Comparison of ENCODE assay signal across 24 cellular contexts in the genomic region with DNA sequence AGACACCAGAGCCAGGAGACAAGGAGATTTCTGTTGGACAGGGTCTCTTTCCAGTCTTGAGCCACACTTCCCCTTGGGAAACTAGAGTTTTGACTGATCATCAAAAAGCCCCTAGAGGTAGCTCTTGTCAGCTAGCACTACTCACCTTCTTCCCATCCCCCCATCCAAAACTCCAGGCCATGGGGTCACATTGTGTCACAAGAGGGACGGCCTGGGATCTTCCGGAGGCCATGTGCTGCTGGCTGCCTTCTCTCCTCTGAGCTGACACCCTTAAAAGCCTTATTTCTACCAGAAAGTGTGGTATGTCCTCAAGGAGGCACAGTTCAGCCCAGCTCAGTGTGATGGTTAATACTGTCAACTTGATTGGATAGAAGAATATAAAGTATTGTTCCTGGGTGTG.
"Had no signal": no experiment of that assay in that cellular context is flagged by ENCODE, and none has a peak within 500 bp of the region (broad histone marks: within the 10 kb centered on the region; RNA-seq: fewer than 3 reads in every experiment).

No MANE protein-coding gene starts in this region.

- DNase-seq: hypothalamus; islet precursor cell; left ventricle myocardium inferior; naive B cell; natural killer cell; nephron progenitor cell; occipital lobe; ovary; right lobe of liver; stimulated activated CD4-positive, alpha-beta T cell treated with anti-CD3 and anti-CD28 coated beads, Interleukin-1b, Interleukin-23, amount 100 ng/mL, for 48 hours; stimulated activated CD4-positive, alpha-beta T cell treated with anti-CD3 and anti-CD28 coated beads, Interleukin-2, amount 100 ng/mL, for 48 hours; stimulated activated CD4-positive, alpha-beta T cell treated with anti-CD3 and anti-CD28 coated beads, Interleukin-4, amount 100 ng/mL, for 4 hours; stimulated activated CD8-positive, alpha-beta memory T cell treated with anti-CD3 and anti-CD28 coated beads, Interleukin-4, amount 100 ng/mL, for 48 hours; stimulated activated naive CD4-positive, alpha-beta T cell treated with Interleukin-2 at 50 U/mL for 16 hours; stimulated activated naive CD8-positive, alpha-beta T cell treated with anti-CD3 and anti-CD28 coated beads, Interleukin-15, amount 100 ng/mL, for 72 hours; substantia nigra; uterus had no signal

- H3K9ac ChIP-seq: neural progenitor cell had no signal

- H3K9me3 ChIP-seq: left ventricle myocardium inferior, neutrophil, ovary, right atrium auricular region, right lobe of liver, tibial nerve, uterus had no signal

- H3K4me1 ChIP-seq: left ventricle myocardium inferior, neural progenitor cell, right lobe of liver, tibial nerve, uterus had no signal

- H3K36me3 ChIP-seq: left ventricle myocardium inferior, neural progenitor cell, neutrophil, ovary, right atrium auricular region, right lobe of liver, tibial nerve, uterus had no signal

- H3K27me3 ChIP-seq: neural progenitor cell, neutrophil, ovary, right atrium auricular region, right lobe of liver, tibial nerve, uterus had no signal

- H3K4me2 ChIP-seq: neural progenitor cell, smooth muscle cell had no signal

- H2AFZ ChIP-seq: neural progenitor cell had no signal

- H3K4me3 ChIP-seq: left ventricle myocardium inferior, lung, neural progenitor cell, ovary, right atrium auricular region, right lobe of liver, smooth muscle cell, tibial nerve, uterus had no signal

- H3K27ac ChIP-seq: left ventricle myocardium inferior, neural progenitor cell, neutrophil, ovary, right atrium auricular region, right lobe of liver, tibial nerve, uterus had no signal

- ATAC-seq: natural killer cell; stimulated activated memory B cell treated with anti-CD40 and anti-IgM and Interleukin-4, amounts not matched to agents 10 μg/mL and 1 μg/mL and 100 μg/mL, for 72 hours; stimulated activated naive CD8-positive, alpha-beta T cell treated with anti-CD3 and anti-CD28 coated beads, Interleukin-15, amount 100 ng/mL, for 72 hours had no signal
